In the genomic region with DNA sequence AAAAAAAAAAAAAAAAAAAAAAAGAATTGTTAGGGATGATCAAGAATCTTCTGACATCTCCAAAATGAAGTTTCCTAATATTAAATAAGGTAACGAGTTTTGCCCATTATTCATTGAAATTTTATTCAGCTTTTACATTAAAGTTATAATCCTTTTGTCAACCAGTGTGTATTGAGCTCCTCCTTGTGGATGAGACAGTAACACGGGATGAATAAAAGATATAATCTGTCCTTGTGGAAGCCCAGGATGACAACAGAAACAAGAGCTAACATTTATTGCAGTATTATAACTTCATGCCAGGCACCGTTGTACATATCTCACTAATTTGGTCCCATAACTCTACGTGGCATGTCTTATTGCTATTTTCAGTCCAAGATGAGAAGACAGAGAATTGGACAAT, we compare ENCODE assay signal across 16 cellular contexts. TPM values are rescaled to one million over a fixed set of nuclear protein-coding genes. Genes with fewer than 3 reads are reported as not detected.
DNase-seq lines count a peak whose midpoint lies in the region; ATAC-seq, FAIRE-seq and TF ChIP-seq lines count a peak whose summit lies in the region.
"Had no signal": no experiment of that assay in that cellular context is flagged by ENCODE, and none has a peak within 500 bp of the region (broad histone marks: within the 10 kb centered on the region; RNA-seq: fewer than 3 reads in every experiment).

No MANE protein-coding gene starts in this region.

- no peak overlapping the region for H3K27ac ChIP-seq in OCI-LY3 (ENCODE audit: low read length)
- H3K27ac ChIP-seq in prostate gland: no peak overlapping the region
- no peak overlapping the region for H3K27ac ChIP-seq in body of pancreas
- H3K27ac ChIP-seq: epithelial cell of prostate, tibial nerve had no signal

- no peak for FAIRE-seq in HTR-8/SVneo (lab: Jason Lieb, UNC)
- FAIRE-seq: GM18507, TTC549 had no signal

- H3K4me1 ChIP-seq in OCI-LY3 (ENCODE audit: low read length) (no peaks in the 10 kb centered on the region), prostate gland (replicated peaks) (no peaks in the 10 kb centered on the region), body of pancreas (no peaks in the 10 kb centered on the region)
- H3K4me1 ChIP-seq: BE2C, tibial nerve had no signal

- H3K27me3 ChIP-seq in OCI-LY3 (ENCODE audit: low read depth, low read length) (peaks cover 18% of the 10 kb centered on the region), prostate gland (replicated peaks; ENCODE audit: insufficient read depth) (no peaks in the 10 kb centered on the region), body of pancreas (no peaks in the 10 kb centered on the region)
- H3K27me3 ChIP-seq: BE2C, tibial nerve had no signal

- DNase-seq in NCI-H2196 (lab: John Stamatoyannopoulos, UW; ENCODE audit: unreplicated experiment) (peak; percentile 21), NCI-H2196 treated with DMSO at 0.1 percent for 48 hours (lab: John Stamatoyannopoulos, UW; ENCODE audit: unreplicated experiment) (no peak), prostate gland (ENCODE audit: low spot score) (no peak), CD1c-positive myeloid dendritic cell (ENCODE audit: extremely low spot score) (no peak), HTR-8/SVneo (ENCODE audit: insufficient read length, low spot score) (no peak), body of pancreas (no peak)
- DNase-seq: activated naive CD4-positive, alpha-beta T cell treated with Interleukin-2 at 50 U/mL for 16 hours; BE2C; NCI-H526 treated with DMSO at 0.1 percent for 48 hours had no signal

- no peaks in the 10 kb centered on the region for H3K9me3 ChIP-seq in OCI-LY3 (ENCODE audit: insufficient read depth, low read length)
- no peaks in the 10 kb centered on the region for H3K9me3 ChIP-seq in prostate gland
- no peaks in the 10 kb centered on the region for H3K9me3 ChIP-seq in body of pancreas
- H3K9me3 ChIP-seq: BE2C, tibial nerve had no signal

- TF ChIP-seq POLR2A in prostate gland (IDR thresholded peaks at IDR 0.05) (no peak), body of pancreas (IDR thresholded peaks at IDR 0.05) (no peak)

- H3K79me2 ChIP-seq in OCI-LY3 (ENCODE audit: low read length): no peaks in the 10 kb centered on the region

- TF ChIP-seq CTCF in OCI-LY3 (IDR thresholded peaks at IDR 0.05; ENCODE audit: low read depth, low read length) (peak; percentile 61), prostate gland (IDR thresholded peaks at IDR 0.05) (peak in 3 of 4 experiments; percentile 33 to 76 (median 73)), body of pancreas (IDR thresholded peaks at IDR 0.05) (peak in 1 of 7 experiments; percentile 9)

- WGBS in prostate gland: 25% methylated on average over 4 of the region's 4 CpGs
- WGBS in body of pancreas, 2 donors: 31 to 39% methylated on average over 4 of the region's 4 CpGs

- H3K36me3 ChIP-seq in OCI-LY3 (replicated peaks; ENCODE audit: low read depth, low read length) (no peaks in the 10 kb centered on the region), prostate gland (no peaks in the 10 kb centered on the region), body of pancreas (replicated peaks in 1 of 2; ENCODE audit: insufficient read depth in 1 of 2, low read depth in 2 of 2) (no peaks in the 10 kb centered on the region)
- H3K36me3 ChIP-seq: BE2C, tibial nerve had no signal

- no peak overlapping the region for H3K4me2 ChIP-seq in OCI-LY3 (ENCODE audit: low read length)

- no peak overlapping the region for H3K4me3 ChIP-seq in OCI-LY3 (ENCODE audit: low read length)
- H3K4me3 ChIP-seq in prostate gland: no peak overlapping the region
- no peak overlapping the region for H3K4me3 ChIP-seq in body of pancreas
- H3K4me3 ChIP-seq: tibial nerve had no signal

- peak; percentile 15 for ATAC-seq in esophagus mucosa
- ATAC-seq in body of pancreas: no peak

- H3K9ac ChIP-seq in OCI-LY3 (ENCODE audit: low read length): no peak overlapping the region

- intact Hi-C loops in prostate gland (cut with DNase I): no loop called here
- intact Hi-C loops in body of pancreas (cut with DNase I): no loop called here

- H4K20me1 ChIP-seq in OCI-LY3 (ENCODE audit: insufficient read depth, low read length): no peaks in the 10 kb centered on the region

- H2AFZ ChIP-seq in OCI-LY3 (ENCODE audit: low read depth, low read length): no peak overlapping the region

RNA-seq across cellular contexts. Expression of a gene that starts 33.4 kb away (rescaled TPM):
- total RNA-seq in esophagus mucosa (1.4 TPM), prostate gland (under 1 TPM in 1 of 2 donors, not detected in 1; 0.97 TPM), body of pancreas (not detected)
- total RNA-seq: tibial nerve had no signal

RNA-seq across cellular contexts. Expression of a gene that starts 39.0 kb away (rescaled TPM):
- total RNA-seq in esophagus mucosa (7.1 TPM), prostate gland (10 to 100 TPM; 10.3 to 37.8 TPM), body of pancreas (not detected)
- total RNA-seq: mesothelial cell of epicardium, tibial nerve had no signal
